Comparison of ENCODE assay signal across 9 cellular contexts in genomic region chr18:23237524-23238151, GRCh38.
DNase-seq lines count a peak whose midpoint lies in the region; ATAC-seq and TF ChIP-seq lines count a peak whose summit lies in the region.
"Had no signal": no experiment of that assay in that cellular context is flagged by ENCODE, and none has a peak within 500 bp of the region (broad histone marks: within the 10 kb centered on the region; RNA-seq: fewer than 3 reads in every experiment).

No MANE protein-coding gene starts in this region.

- H3K9me3 ChIP-seq in endodermal cell (ENCODE audit: control insufficient read depth, low read length) (no peaks in the 10 kb centered on the region), mucosa of stomach (ENCODE audit: control insufficient read depth, low read length) (no peaks in the 10 kb centered on the region)
- H3K9me3 ChIP-seq: A549 had no signal

- WGBS in endodermal cell (ENCODE audit: insufficient coverage in 1 of 2, insufficient read length in 1 of 2), 2 experiments: 78 to 89% methylated on average over 10 to 17 of the region's 17 CpGs

- DNase-seq in NCI-H526 (lab: John Stamatoyannopoulos, UW) (peak; percentile 19 to 63), NCI-H526 treated with DMSO at 0.1 percent for 48 hours (lab: John Stamatoyannopoulos, UW) (no peak), WTC11 (ENCODE audit: low spot score) (peak; percentile 57), endodermal cell (peak; percentile 77), superior temporal gyrus (ENCODE audit: extremely low spot score) (peak; percentile 51), NCI-H345 treated with DMSO at 0.1 percent for 48 hours (lab: John Stamatoyannopoulos, UW; ENCODE audit: unreplicated experiment) (no peak)

- H3K4me3 ChIP-seq in endodermal cell (ENCODE audit: low read length): no peak overlapping the region
- no peak overlapping the region for H3K4me3 ChIP-seq in mucosa of stomach (ENCODE audit: low read length)
- H3K4me3 ChIP-seq: A549 had no signal

- H3K27me3 ChIP-seq in endodermal cell (ENCODE audit: control insufficient read depth, insufficient read depth, low read length, poor library complexity, severe bottlenecking) (no peaks in the 10 kb centered on the region), mucosa of stomach (ENCODE audit: control insufficient read depth, insufficient read depth, low read length) (no peaks in the 10 kb centered on the region)

- ATAC-seq in HG03039 (IDR thresholded peaks at IDR 0.05; ENCODE audit: unreplicated experiment) (peak; percentile 50), WTC11 (peak; percentile 70)
- ATAC-seq: A549 had no signal

- peaks cover 5% of the 10 kb centered on the region for H3K36me3 ChIP-seq in endodermal cell (ENCODE audit: control insufficient read depth, insufficient read depth, low read length)
- H3K36me3 ChIP-seq in mucosa of stomach (ENCODE audit: control insufficient read depth, insufficient read depth, low read length): peaks cover 4% of the 10 kb centered on the region

- no peak overlapping the region for H3K27ac Mint-ChIP-seq in WTC11
- peak overlapping the region; percentile 60 for H3K27ac Mint-ChIP-seq in endodermal cell

- TF ChIP-seq CTCF in WTC11 (IDR thresholded peaks at IDR 0.05): no peak
- peak; percentile 67 for TF ChIP-seq CTCF in endodermal cell (conservative IDR thresholded peaks at IDR 0.05)

- POLR2A ChIA-PET in WTC11 (lab: Charles Lee): no interaction called here

- no peaks in the 10 kb centered on the region for H3K4me1 ChIP-seq in endodermal cell (ENCODE audit: control insufficient read depth, insufficient read depth, low read length)
- H3K4me1 ChIP-seq in mucosa of stomach (ENCODE audit: control insufficient read depth, insufficient read depth, low read length): peaks cover 19% of the 10 kb centered on the region
- H3K4me1 ChIP-seq: A549 had no signal

- H3K9me3 Mint-ChIP-seq in WTC11 (no peaks in the 10 kb centered on the region), endodermal cell (no peaks in the 10 kb centered on the region)

- peaks cover 62% of the 10 kb centered on the region for H3K4me1 Mint-ChIP-seq in WTC11
- peaks cover 10% of the 10 kb centered on the region for H3K4me1 Mint-ChIP-seq in endodermal cell

- CTCF ChIA-PET in WTC11 (lab: Charles Lee): interaction anchor here (0.6 to 1.4 kb wide), 5 partner anchors 23 to 143 kb away, joined by 3 to 5 read pairs (median 3); no protein-coding TSS in a partner anchor

- H3K9ac ChIP-seq in endodermal cell (ENCODE audit: extremely low read depth, low read length, poor library complexity, severe bottlenecking) (no peak overlapping the region), mucosa of stomach (ENCODE audit: low read length) (peak overlapping the region; percentile 60)

- no peak overlapping the region for H3K4me3 Mint-ChIP-seq in WTC11
- H3K4me3 Mint-ChIP-seq in endodermal cell: no peak overlapping the region

- H3K36me3 Mint-ChIP-seq in WTC11 (peaks cover 44% of the 10 kb centered on the region), endodermal cell (ENCODE audit: low read depth) (peaks cover 51% of the 10 kb centered on the region)

- H3K27ac ChIP-seq in endodermal cell (ENCODE audit: low read depth, low read length): no peak overlapping the region
- H3K27ac ChIP-seq: A549 had no signal

- no peaks in the 10 kb centered on the region for H3K27me3 Mint-ChIP-seq in WTC11 (ENCODE audit: low read depth)
- no peaks in the 10 kb centered on the region for H3K27me3 Mint-ChIP-seq in endodermal cell (ENCODE audit: insufficient read depth)

TF ChIP-seq in WTC11, 78 proteins besides CTCF, POLR2A, EP300 and RAD21:
- peak; percentile 64; the same call in 1 of the 2 replicates for TF ChIP-seq ZNF263 (CRISPR knock-in tag; IDR thresholded peaks at IDR 0.05; ENCODE audit: low read depth)
- TF ChIP-seq ZBTB43 (CRISPR knock-in tag; IDR thresholded peaks at IDR 0.05): no peak

Comparison
In these comparisons a context has a peak if more than half of its experiments do, and no peak if none do; other contexts are left out.
1. DNase-seq: peak in NCI-H526 (2 of 2), WTC11 (single experiment), endodermal cell (single experiment) and superior temporal gyrus (single experiment); none in NCI-H526 treated with DMSO at 0.1 percent for 48 hours (single experiment) and NCI-H345 treated with DMSO at 0.1 percent for 48 hours (single experiment).